Comparison of ENCODE assay signal across 18 cellular contexts in the genomic region with DNA sequence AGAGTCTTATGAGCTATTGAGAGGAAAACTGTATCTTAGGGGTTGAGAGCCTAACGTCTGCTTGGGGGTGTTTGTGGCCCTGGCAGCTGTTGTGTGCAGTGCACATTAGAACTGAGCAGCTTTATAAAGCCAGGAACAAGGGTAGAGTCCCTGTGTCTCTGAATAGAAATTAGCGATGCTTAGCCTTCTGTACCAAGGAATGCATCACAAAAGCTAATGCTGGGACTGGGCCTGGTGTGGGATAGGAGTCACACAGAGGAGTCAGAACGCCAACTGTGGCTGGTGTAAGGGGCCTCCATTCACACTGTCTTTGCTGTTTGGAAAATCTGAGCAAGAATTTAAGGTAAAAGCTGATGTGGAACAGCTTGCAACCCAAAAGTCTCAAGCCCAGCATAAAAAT.
DNase-seq lines count a peak whose midpoint lies in the region; TF ChIP-seq lines count a peak whose summit lies in the region.
"Had no signal": no experiment of that assay in that cellular context is flagged by ENCODE, and none has a peak within 500 bp of the region (broad histone marks: within the 10 kb centered on the region; RNA-seq: fewer than 3 reads in every experiment).

No MANE protein-coding gene starts in this region.

- no peak overlapping the region for H4K8ac ChIP-seq in H9 (replicated peaks; ENCODE audit: insufficient read length, low read depth, low read length)

- H2BK120ac ChIP-seq in H9 (ENCODE audit: low read depth, low read length, poor library complexity, severe bottlenecking), result no peak overlapping the region

- no peak overlapping the region for H2AK5ac ChIP-seq in H9 (ENCODE audit: insufficient read length, low read length)

- H3K56ac ChIP-seq in H9 (ENCODE audit: insufficient read length, low read depth, low read length), result no peak overlapping the region

- no peak overlapping the region for H3K14ac ChIP-seq in H9 (ENCODE audit: insufficient read depth, low read length)

- H3K23me2 ChIP-seq in H9 (ENCODE audit: insufficient read length, low read depth, low read length, poor library complexity, severe bottlenecking), result no peaks in the 10 kb centered on the region

- H3K4me3 Mint-ChIP-seq in H9 (peak overlapping the region in 1 of 2 experiments; percentile 4; a peak in 1 of 5 replicates), endodermal cell (no peak overlapping the region), neural progenitor cell (no peak overlapping the region)
- H3K4me3 Mint-ChIP-seq: CD4-positive, CD25-positive, alpha-beta regulatory T cell had no signal

- peaks cover 44 to 45% of the 10 kb centered on the region in 2 experiments for H3K4me1 Mint-ChIP-seq in H9
- H3K4me1 Mint-ChIP-seq in endodermal cell, result peaks cover 33% of the 10 kb centered on the region
- H3K4me1 Mint-ChIP-seq in neural progenitor cell, result peaks cover 68% of the 10 kb centered on the region
- H3K4me1 Mint-ChIP-seq: CD4-positive, CD25-positive, alpha-beta regulatory T cell had no signal

- H3K9me3 ChIP-seq in H9 (ENCODE audit: control insufficient read depth, low read depth, low read length) (no peaks in the 10 kb centered on the region), endodermal cell (ENCODE audit: control insufficient read depth, low read length) (no peaks in the 10 kb centered on the region), neural progenitor cell (ENCODE audit: low read depth) (no peaks in the 10 kb centered on the region)
- H3K9me3 ChIP-seq: SK-N-SH had no signal

- H2BK5ac ChIP-seq in H9 (ENCODE audit: insufficient read length, low read length), result no peak overlapping the region

- H2BK15ac ChIP-seq in H9 (ENCODE audit: low read depth, low read length), result no peak overlapping the region

- H3K79me2 ChIP-seq in H9 (ENCODE audit: insufficient read depth, low read length), result no peaks in the 10 kb centered on the region
- H3K79me2 ChIP-seq in neural progenitor cell (ENCODE audit: low read depth), result no peaks in the 10 kb centered on the region

- TF ChIP-seq CTCF in C4-2B (conservative IDR thresholded peaks at IDR 0.05) (no peak), H9 (conservative IDR thresholded peaks at IDR 0.05) (no peak), endodermal cell (conservative IDR thresholded peaks at IDR 0.05) (no peak), neural progenitor cell (IDR thresholded peaks at IDR 0.05) (no peak)

- H3K27ac Mint-ChIP-seq in H9 (peak overlapping the region in 2 of 3 experiments; percentile 68 to 82; a peak in 3 of 7 replicates), endodermal cell (no peak overlapping the region), neural progenitor cell (peak overlapping the region; percentile 92)
- H3K27ac Mint-ChIP-seq: CD4-positive, CD25-positive, alpha-beta regulatory T cell had no signal

- no peaks in the 10 kb centered on the region for H4K20me1 ChIP-seq in H9 (ENCODE audit: control insufficient read depth, insufficient read depth, insufficient read length)
- H4K20me1 ChIP-seq in neural progenitor cell (ENCODE audit: low read depth), result no peaks in the 10 kb centered on the region

- H4K91ac ChIP-seq in H9 (ENCODE audit: insufficient read length, low read depth, low read length), result no peak overlapping the region

- H2AFZ ChIP-seq in H9 (ENCODE audit: low read length), result no peak overlapping the region
- H2AFZ ChIP-seq in neural progenitor cell (replicated peaks), result no peak overlapping the region

- H3K9me3 Mint-ChIP-seq in H9, result peaks cover 0 to 13% of the 10 kb centered on the region in 2 experiments; a peak in 1 of 5 replicates
- no peaks in the 10 kb centered on the region for H3K9me3 Mint-ChIP-seq in endodermal cell
- H3K9me3 Mint-ChIP-seq in neural progenitor cell, result peaks cover 8% of the 10 kb centered on the region

- H2BK12ac ChIP-seq in H9 (ENCODE audit: insufficient read length, low read depth, low read length), result no peak overlapping the region

- H3K36me3 ChIP-seq in endodermal cell (ENCODE audit: control insufficient read depth, insufficient read depth, low read length) (no peaks in the 10 kb centered on the region), neural progenitor cell (no peaks in the 10 kb centered on the region)

- H3K9ac ChIP-seq in H9 (ENCODE audit: extremely low read depth, insufficient read length, low read length) (no peak overlapping the region), endodermal cell (ENCODE audit: extremely low read depth, low read length, poor library complexity, severe bottlenecking) (no peak overlapping the region), neural progenitor cell (no peak overlapping the region)
- H3K9ac ChIP-seq: SK-N-SH had no signal

- H3K36me3 Mint-ChIP-seq in H9 (ENCODE audit: insufficient read depth in 1 of 3, low read depth in 3 of 3) (peaks cover 3 to 20% (median 3%) of the 10 kb centered on the region in 3 experiments; a peak in 3 of 7 replicates), endodermal cell (ENCODE audit: low read depth) (no peaks in the 10 kb centered on the region), neural progenitor cell (no peaks in the 10 kb centered on the region)
- H3K36me3 Mint-ChIP-seq: CD4-positive, CD25-positive, alpha-beta regulatory T cell had no signal

- no peak overlapping the region for H3K4me3 ChIP-seq in endodermal cell (ENCODE audit: low read length)
- H3K4me3 ChIP-seq in neural progenitor cell, result no peak overlapping the region

- no peak overlapping the region for H3K4ac ChIP-seq in H9 (ENCODE audit: low read depth, low read length)

- no peaks in the 10 kb centered on the region; the same call in none of the 2 replicates for H3K27me3 Mint-ChIP-seq in H9 (ENCODE audit: low read depth)
- peaks cover 7% of the 10 kb centered on the region for H3K27me3 Mint-ChIP-seq in endodermal cell (ENCODE audit: insufficient read depth)
- H3K27me3 Mint-ChIP-seq in neural progenitor cell (ENCODE audit: insufficient read depth, low read depth), result peaks cover 5% of the 10 kb centered on the region
- H3K27me3 Mint-ChIP-seq: CD4-positive, CD25-positive, alpha-beta regulatory T cell had no signal

- no peaks in the 10 kb centered on the region for H3K79me1 ChIP-seq in H9 (ENCODE audit: insufficient read depth, low read depth, low read length, poor library complexity, severe bottlenecking)

- H2BK20ac ChIP-seq in H9 (ENCODE audit: low read depth, low read length, poor library complexity, severe bottlenecking), result no peak overlapping the region

- no peak overlapping the region for H3K4me2 ChIP-seq in H9 (ENCODE audit: insufficient read depth, insufficient read length, low read length)
- peak overlapping the region; percentile 59 for H3K4me2 ChIP-seq in neural progenitor cell
- H3K4me2 ChIP-seq: SK-N-SH had no signal

- H3K27ac ChIP-seq in C4-2B, result peak overlapping the region; percentile 51; the same call in 1 of the 2 replicates
- no peak overlapping the region for H3K27ac ChIP-seq in H9 (ENCODE audit: insufficient read length, low read depth, low read length)
- H3K27ac ChIP-seq in endodermal cell (ENCODE audit: low read depth, low read length), result peak overlapping the region; percentile 34
- H3K27ac ChIP-seq in neural progenitor cell, result peak overlapping the region; percentile 78

- H3K27me3 ChIP-seq in H9 (ENCODE audit: insufficient read depth, low read length) (no peaks in the 10 kb centered on the region), endodermal cell (ENCODE audit: control insufficient read depth, insufficient read depth, low read length, poor library complexity, severe bottlenecking) (no peaks in the 10 kb centered on the region), neural progenitor cell (no peaks in the 10 kb centered on the region)

- H3K4me1 ChIP-seq in H9 (ENCODE audit: insufficient read depth, low read length) (no peaks in the 10 kb centered on the region), endodermal cell (ENCODE audit: control insufficient read depth, insufficient read depth, low read length) (no peaks in the 10 kb centered on the region), neural progenitor cell (peaks cover 38% of the 10 kb centered on the region)

- no peak overlapping the region for H3K23ac ChIP-seq in H9 (ENCODE audit: insufficient read length, low read depth, low read length)

- no peak overlapping the region for H3K18ac ChIP-seq in H9 (ENCODE audit: insufficient read length, low read depth, low read length)

- H3F3A ChIP-seq in neural progenitor cell (ENCODE audit: low read depth), result peaks cover 31% of the 10 kb centered on the region

- no peak overlapping the region for H4K5ac ChIP-seq in H9 (ENCODE audit: insufficient read length, low read depth, low read length)

- no CpG with 5 or more reads among the region's 3 CpGs for WGBS in H9 (ENCODE audit: extremely low coverage, insufficient read length, low lambda C conversion rate)
- 71 to 74% methylated on average over 2 to 3 of the region's 3 CpGs for WGBS in endodermal cell (ENCODE audit: insufficient coverage in 1 of 2, insufficient read length in 1 of 2), 2 experiments

- no peak overlapping the region for H3T11ph ChIP-seq in H9 (ENCODE audit: low read length)

- DNase-seq in H9 (no peak), endodermal cell (no peak), neural progenitor cell (ENCODE audit: low spot score) (peak; percentile 58), NCI-H345 (lab: John Stamatoyannopoulos, UW) (no peak), NCI-H1105 treated with DMSO at 0.1 percent for 48 hours (lab: John Stamatoyannopoulos, UW) (no peak), amygdala (lab: John Stamatoyannopoulos, UW) (no peak), T-helper 1 cell (no peak)
- DNase-seq: 8988T; CD4-positive, CD25-positive, alpha-beta regulatory T cell; KBM-7; NCI-H2029; NCI-H2227 treated with DMSO at 0.1 percent for 48 hours; NCI-H510A; NCI-H69; SIG-M5; SK-N-SH; SW 1271 had no signal
